In genomic region chr11:21104641-21105040, GRCh38 we compare ENCODE assay signal across 30 cellular contexts.
"Had no signal": no experiment of that assay in that cellular context is flagged by ENCODE, and none has a peak within 500 bp of the region (broad histone marks: within the 10 kb centered on the region; RNA-seq: fewer than 3 reads in every experiment).

No MANE protein-coding gene starts in this region.

- H3K9ac ChIP-seq: KMS-11 had no signal

- H3K36me3 ChIP-seq: MG63 had no signal

- H3K4me3 ChIP-seq: MG63 had no signal

- H3K27me3 ChIP-seq: MG63 had no signal

- H3K27ac ChIP-seq: KMS-11 had no signal

- H3K4me2 ChIP-seq: KMS-11 had no signal

- H3K9me3 ChIP-seq: MG63 had no signal

- DNase-seq: Karpas-422, Kasumi-1, KG1, MG63, MM.1S, MV-4-11, NCI-H1092, NCI-H1092 treated with DMSO at 0.1 percent for 48 hours, NCI-H1105, NCI-H1105 treated with DMSO at 0.1 percent for 48 hours, NCI-H1417 treated with DMSO at 0.1 percent for 48 hours, NCI-H1436, NCI-H1436 treated with DMSO at 0.1 percent for 48 hours, NCI-H1694, NCI-H1694 treated with DMSO at 0.1 percent for 48 hours, NCI-H187, NCI-H187 treated with DMSO at 0.1 percent for 48 hours, NCI-H1930, NCI-H2029, NCI-H2029 treated with DMSO at 0.1 percent for 48 hours, NCI-H2081, NCI-H2081 treated with DMSO at 0.1 percent for 48 hours, NCI-H2107, NCI-H2171, NCI-H2171 treated with DMSO at 0.1 percent for 48 hours, NCI-H226, NCI-H345, NCI-H446, NCI-H446 treated with DMSO at 0.1 percent for 48 hours had no signal
